ENCODE assay signal across 10 cellular contexts in genomic region chr10:4121531-4122380, GRCh38.
DNase-seq lines count a peak whose midpoint lies in the region; ATAC-seq and TF ChIP-seq lines count a peak whose summit lies in the region.
"Had no signal": no experiment of that assay in that cellular context is flagged by ENCODE, and none has a peak within 500 bp of the region (broad histone marks: within the 10 kb centered on the region; RNA-seq: fewer than 3 reads in every experiment).

No MANE protein-coding gene starts in this region.

- H3K4me1 ChIP-seq in heart right ventricle: peaks cover 0 to 37% (median 16%) of the 10 kb centered on the region in 9 donors
- peaks cover 2% of the 10 kb centered on the region for H3K4me1 ChIP-seq in testis
- H3K4me1 ChIP-seq in effector memory CD4-positive, alpha-beta T cell (ENCODE audit: control insufficient read depth, insufficient read depth, low read length, poor library complexity, severe bottlenecking): peaks cover 6% of the 10 kb centered on the region

- TF ChIP-seq POLR2A in testis (IDR thresholded peaks at IDR 0.05): no peak

- ATAC-seq in GM19467 (IDR thresholded peaks at IDR 0.05; ENCODE audit: unreplicated experiment) (peak; percentile 65), HG03196 (IDR thresholded peaks at IDR 0.05; ENCODE audit: unreplicated experiment) (peak; percentile 63), heart right ventricle (peak in 7 of 8 donors; percentile 38 to 87 (median 76))

- H3K36me3 ChIP-seq in GM06990 (ENCODE audit: control insufficient read depth, insufficient read depth, low read length) (no peaks in the 10 kb centered on the region), heart right ventricle (no peaks in the 10 kb centered on the region), testis (ENCODE audit: low read depth, missing control alignments) (no peaks in the 10 kb centered on the region)
- no peaks in the 10 kb centered on the region for H3K36me3 ChIP-seq in effector memory CD4-positive, alpha-beta T cell (ENCODE audit: control insufficient read depth, insufficient read depth, low read length)
- H3K36me3 ChIP-seq: cardiac muscle cell had no signal

- H3K27me3 ChIP-seq in GM06990 (replicated peaks; ENCODE audit: control insufficient read depth, insufficient read depth, low read length) (no peaks in the 10 kb centered on the region), heart right ventricle (no peaks in the 10 kb centered on the region), testis (no peaks in the 10 kb centered on the region)
- H3K27me3 ChIP-seq in effector memory CD4-positive, alpha-beta T cell (replicated peaks; ENCODE audit: control insufficient read depth, insufficient read depth, low read length, poor library complexity, severe bottlenecking): no peaks in the 10 kb centered on the region
- H3K27me3 ChIP-seq: cardiac muscle cell had no signal

- DNase-seq in GM06990 (ENCODE audit: extremely low read depth, insufficient read length): no peak
- DNase-seq in heart right ventricle: peak in 1 of 2 donors; percentile 15
- no peak for DNase-seq in testis
- DNase-seq in COLO829 (ENCODE audit: low spot score): no peak
- DNase-seq in posterior vena cava (ENCODE audit: low spot score): no peak
- no peak for DNase-seq in effector memory CD4-positive, alpha-beta T cell

- 27 to 48% methylated on average over 14 of the region's 14 CpGs for WGBS in heart right ventricle, 2 donors
- 62 to 73% methylated on average over 14 of the region's 14 CpGs for WGBS in testis, 2 donors

- peaks cover 0 to 24% (median 7%) of the 10 kb centered on the region in 11 donors for H3K9me3 ChIP-seq in heart right ventricle
- H3K9me3 ChIP-seq in testis: no peaks in the 10 kb centered on the region
- H3K9me3 ChIP-seq in effector memory CD4-positive, alpha-beta T cell (ENCODE audit: control insufficient read depth, low read length): peaks cover 5% of the 10 kb centered on the region

- peak overlapping the region in 4 of 10 donors; percentile 16 to 88 (median 32) for H3K27ac ChIP-seq in heart right ventricle
- no peak overlapping the region for H3K27ac ChIP-seq in testis
- H3K27ac ChIP-seq in effector memory CD4-positive, alpha-beta T cell (ENCODE audit: insufficient read depth, low read length, poor library complexity, severe bottlenecking): no peak overlapping the region
- H3K27ac ChIP-seq: cardiac muscle cell, KMS-11 had no signal

- no peak for TF ChIP-seq CTCF in GM06990 (IDR thresholded peaks at IDR 0.05; ENCODE audit: insufficient read depth, low read length, poor library complexity, severe bottlenecking)
- TF ChIP-seq CTCF in heart right ventricle (IDR thresholded peaks at IDR 0.05): no peak
- TF ChIP-seq CTCF in testis (IDR thresholded peaks at IDR 0.05): no peak

- peak overlapping the region; percentile 43 for H3K4me3 ChIP-seq in GM06990 (replicated peaks; ENCODE audit: low read depth, low read length)
- peak overlapping the region in 6 of 10 donors; percentile 9 to 39 (median 19) for H3K4me3 ChIP-seq in heart right ventricle
- no peak overlapping the region for H3K4me3 ChIP-seq in testis
- no peak overlapping the region for H3K4me3 ChIP-seq in effector memory CD4-positive, alpha-beta T cell (ENCODE audit: insufficient read depth, low read depth, low read length, poor library complexity, severe bottlenecking)
- H3K4me3 ChIP-seq: cardiac muscle cell had no signal

- intact Hi-C loops in heart right ventricle (cut with DNase I): no loop called here
- intact Hi-C loops in testis (cut with DNase I; ENCODE audit: low total_unique reads): no loop called here
- intact Hi-C loops in posterior vena cava (cut with DNase I): no loop called here

Comparison
In these comparisons a context has a peak if more than half of its experiments do, and no peak if none do; other contexts are left out.
1. H3K4me3 ChIP-seq: peak in GM06990 (single experiment) and heart right ventricle (6 of 10); none in testis (0 of 2) and effector memory CD4-positive, alpha-beta T cell (single experiment).
2. Peak in every context shown above with its lines, with median percentiles within 50 percentile points of each other: ATAC-seq.